In genomic region chr2:196242131-196242620, GRCh38 we compare ENCODE assay signal across 8 cellular contexts.
DNase-seq lines count a peak whose midpoint lies in the region; ATAC-seq and TF ChIP-seq lines count a peak whose summit lies in the region.

No MANE protein-coding gene starts in this region.

- H3K9me3 Mint-ChIP-seq in activated naive CD4-positive, alpha-beta T cell treated with anti-CD3 and anti-CD28 coated beads, Interleukin-2, amount 50 U/mL, for 24 hours, result no peaks in the 10 kb centered on the region

- H3K27me3 ChIP-seq in heart left ventricle (no peaks in the 10 kb centered on the region), BE2C (no peaks in the 10 kb centered on the region)

- H3K4me1 Mint-ChIP-seq in activated naive CD4-positive, alpha-beta T cell treated with anti-CD3 and anti-CD28 coated beads, Interleukin-2, amount 50 U/mL, for 24 hours, result peaks cover 78% of the 10 kb centered on the region

- 77 to 85% (median 83%) methylated on average over 7 of the region's 7 CpGs for WGBS in heart left ventricle, 4 donors

- ATAC-seq in HG03066 (IDR thresholded peaks at IDR 0.05; ENCODE audit: low read depth, unreplicated experiment) (peak; percentile 72), heart left ventricle (peak; percentile 31 to 84 (median 52))

- H3K4me1 ChIP-seq in heart left ventricle (peaks cover 0 to 79% (median 10%) of the 10 kb centered on the region in 12 donors), BE2C (peaks cover 18% of the 10 kb centered on the region)

- no peak for TF ChIP-seq POLR2A in heart left ventricle (IDR thresholded peaks at IDR 0.05)

- in situ Hi-C loops in G401 (cut with HindIII; ENCODE audit: low sequenced_read_pairs), result no loop called here

- H3K4me3 Mint-ChIP-seq in activated naive CD4-positive, alpha-beta T cell treated with anti-CD3 and anti-CD28 coated beads, Interleukin-2, amount 50 U/mL, for 24 hours, result peak overlapping the region; percentile 83

- no peak for DNase-seq in activated naive CD4-positive, alpha-beta T cell treated with Interleukin-2 at 50 U/mL for 16 hours
- DNase-seq in SK-N-MC (ENCODE audit: low read depth, low spot score), result no peak
- DNase-seq in heart left ventricle, result no peak
- no peak for DNase-seq in inferior parietal cortex (ENCODE audit: extremely low spot score)
- DNase-seq in G401 (ENCODE audit: low spot score), result no peak
- no peak for DNase-seq in BE2C

- TF ChIP-seq CTCF in heart left ventricle (IDR thresholded peaks at IDR 0.05) (no peak), BE2C (IDR thresholded peaks at IDR 0.05; ENCODE audit: low read depth, low read length) (no peak)

- H3K27me3 Mint-ChIP-seq in activated naive CD4-positive, alpha-beta T cell treated with anti-CD3 and anti-CD28 coated beads, Interleukin-2, amount 50 U/mL, for 24 hours, result no peaks in the 10 kb centered on the region

- intact Hi-C loops in heart left ventricle (cut with DNase I), result loop anchor here in 1 of 10 donors (5.0 kb wide), 1 partner anchor 70 kb away; the partner anchor contains the start of gene STK17B

- peaks cover 5% of the 10 kb centered on the region for H3K36me3 Mint-ChIP-seq in activated naive CD4-positive, alpha-beta T cell treated with anti-CD3 and anti-CD28 coated beads, Interleukin-2, amount 50 U/mL, for 24 hours

- peak overlapping the region; percentile 99 for H3K27ac Mint-ChIP-seq in activated naive CD4-positive, alpha-beta T cell treated with anti-CD3 and anti-CD28 coated beads, Interleukin-2, amount 50 U/mL, for 24 hours

- no peak overlapping the region for H3K4me3 ChIP-seq in SK-N-MC
- no peak overlapping the region for H3K4me3 ChIP-seq in heart left ventricle
- H3K4me3 ChIP-seq in BE2C (ENCODE audit: low read depth, low read length), result no peak overlapping the region

- H3K9ac ChIP-seq in SK-N-MC (ENCODE audit: insufficient read length), result no peak overlapping the region

- peak overlapping the region; percentile 44; the same call in 1 of the 2 replicates for H3K27ac ChIP-seq in SK-N-MC
- H3K27ac ChIP-seq in heart left ventricle, result peak overlapping the region in 7 of 12 donors; percentile 7 to 93 (median 19)

- no peaks in the 10 kb centered on the region for H3K36me3 ChIP-seq in SK-N-MC (ENCODE audit: insufficient read depth, low read length)
- H3K36me3 ChIP-seq in heart left ventricle, result peaks cover 0 to 59% (median 7%) of the 10 kb centered on the region in 9 donors
- no peaks in the 10 kb centered on the region for H3K36me3 ChIP-seq in BE2C

- H3K9me3 ChIP-seq in SK-N-MC (ENCODE audit: low read depth, low read length) (no peaks in the 10 kb centered on the region), heart left ventricle (no peaks in the 10 kb centered on the region), BE2C (no peaks in the 10 kb centered on the region; the same call in 1 of the 2 replicates)
